ENCODE assay signal across 7 cellular contexts in genomic region chr14:61471297-61471980, GRCh38.
DNase-seq lines count a peak whose midpoint lies in the region; ATAC-seq and TF ChIP-seq lines count a peak whose summit lies in the region.

No MANE protein-coding gene starts in this region.

- no peaks in the 10 kb centered on the region for H3K27me3 Mint-ChIP-seq in IgD-negative memory B cell
- H3K27me3 Mint-ChIP-seq in activated naive CD8-positive, alpha-beta T cell treated with anti-CD3 and anti-CD28 coated beads, Interleukin-2, amount 10 ng/mL, durations not matched to agents 7 days and 5 days: no peaks in the 10 kb centered on the region
- peaks cover 23 to 63% (median 53%) of the 10 kb centered on the region in 3 donors for H3K27me3 Mint-ChIP-seq in immature natural killer cell (ENCODE audit: low read depth in 3 of 3)
- H3K27me3 Mint-ChIP-seq in H9 (ENCODE audit: low read depth): no peaks in the 10 kb centered on the region; the same call in 1 of the 2 replicates

- no peak overlapping the region for H2BK12ac ChIP-seq in H9 (ENCODE audit: insufficient read length, low read depth, low read length)

- H2BK5ac ChIP-seq in H9 (ENCODE audit: insufficient read length, low read length) (no peak overlapping the region), mesendoderm (ENCODE audit: low read length) (no peak overlapping the region)

- H3K9me3 Mint-ChIP-seq in IgD-negative memory B cell (no peaks in the 10 kb centered on the region), immature natural killer cell (no peaks in the 10 kb centered on the region), H9 (no peaks in the 10 kb centered on the region; a peak in 1 of 5 replicates)
- H3K9me3 Mint-ChIP-seq in activated naive CD8-positive, alpha-beta T cell treated with anti-CD3 and anti-CD28 coated beads, Interleukin-2, amount 10 ng/mL, durations not matched to agents 7 days and 5 days: no peaks in the 10 kb centered on the region

- H3K4me2 ChIP-seq in H9 (ENCODE audit: insufficient read depth, insufficient read length, low read length): no peak overlapping the region
- H3K4me2 ChIP-seq in mesendoderm (ENCODE audit: low read length): no peak overlapping the region

- H3K36me3 Mint-ChIP-seq in IgD-negative memory B cell: no peaks in the 10 kb centered on the region
- H3K36me3 Mint-ChIP-seq in activated naive CD8-positive, alpha-beta T cell treated with anti-CD3 and anti-CD28 coated beads, Interleukin-2, amount 10 ng/mL, durations not matched to agents 7 days and 5 days: peaks cover 34% of the 10 kb centered on the region
- peaks cover 21 to 29% (median 26%) of the 10 kb centered on the region in 3 donors for H3K36me3 Mint-ChIP-seq in immature natural killer cell
- H3K36me3 Mint-ChIP-seq in H9 (ENCODE audit: insufficient read depth in 1 of 3, low read depth in 3 of 3): no peaks in the 10 kb centered on the region

- no peak overlapping the region for H3K23ac ChIP-seq in H9 (ENCODE audit: insufficient read length, low read depth, low read length)
- H3K23ac ChIP-seq in mesendoderm (ENCODE audit: low read length): no peak overlapping the region

- no peak overlapping the region for H4K91ac ChIP-seq in H9 (ENCODE audit: insufficient read length, low read depth, low read length)

- H3K4me3 Mint-ChIP-seq in IgD-negative memory B cell (peak overlapping the region; percentile 87 to 98 (median 95)), immature natural killer cell (peak overlapping the region; percentile 72 to 82 (median 80)), H9 (no peak overlapping the region)
- peak overlapping the region; percentile 90 for H3K4me3 Mint-ChIP-seq in activated naive CD8-positive, alpha-beta T cell treated with anti-CD3 and anti-CD28 coated beads, Interleukin-2, amount 10 ng/mL, durations not matched to agents 7 days and 5 days

- H3K79me1 ChIP-seq in H9 (ENCODE audit: insufficient read depth, low read depth, low read length, poor library complexity, severe bottlenecking) (no peaks in the 10 kb centered on the region), mesendoderm (ENCODE audit: low read length) (no peaks in the 10 kb centered on the region)

- H3K9ac ChIP-seq in H9 (ENCODE audit: extremely low read depth, insufficient read length, low read length): no peak overlapping the region
- H3K9ac ChIP-seq in mesendoderm (ENCODE audit: low read length): no peak overlapping the region

- no peak overlapping the region for H3K14ac ChIP-seq in H9 (ENCODE audit: insufficient read depth, low read length)

- no peak overlapping the region for H2AFZ ChIP-seq in H9 (ENCODE audit: low read length)

- H2BK15ac ChIP-seq in H9 (ENCODE audit: low read depth, low read length) (no peak overlapping the region), mesendoderm (replicated peaks; ENCODE audit: low read depth) (no peak overlapping the region)

- WGBS in H9 (ENCODE audit: extremely low coverage, insufficient read length, low lambda C conversion rate): no CpG with 5 or more reads among the region's 7 CpGs
- WGBS in mesendoderm (ENCODE audit: extremely low coverage, insufficient coverage, low lambda C conversion rate): no CpG with 5 or more reads among the region's 7 CpGs

- H3K36me3 ChIP-seq in mesendoderm (ENCODE audit: control insufficient read depth, insufficient read depth, low read length): no peaks in the 10 kb centered on the region

- no peak for TF ChIP-seq CTCF in H9 (conservative IDR thresholded peaks at IDR 0.05)
- no peak for TF ChIP-seq CTCF in omental fat pad (IDR thresholded peaks at IDR 0.05)

- ATAC-seq in activated naive CD8-positive, alpha-beta T cell treated with anti-CD3 and anti-CD28 coated beads, Interleukin-2, amount 10 ng/mL, durations not matched to agents 7 days and 5 days (ENCODE audit: low read depth): no peak
- no peak for ATAC-seq in omental fat pad (ENCODE audit: low FRiP score)

- no peak overlapping the region for H4K5ac ChIP-seq in H9 (ENCODE audit: insufficient read length, low read depth, low read length)
- no peak overlapping the region for H4K5ac ChIP-seq in mesendoderm (ENCODE audit: low read length)

- H3K56ac ChIP-seq in H9 (ENCODE audit: insufficient read length, low read depth, low read length) (no peak overlapping the region), mesendoderm (ENCODE audit: low read length) (no peak overlapping the region)

- H3K4me3 ChIP-seq in mesendoderm (ENCODE audit: low read length): no peak overlapping the region

- H3K4ac ChIP-seq in H9 (ENCODE audit: low read depth, low read length) (no peak overlapping the region), mesendoderm (ENCODE audit: low read depth, low read length) (no peak overlapping the region)

- H3K4me1 ChIP-seq in H9 (ENCODE audit: insufficient read depth, low read length) (peaks cover 10% of the 10 kb centered on the region; the same call in 1 of the 2 replicates), mesendoderm (ENCODE audit: control insufficient read depth, low read depth, low read length) (peaks cover 5% of the 10 kb centered on the region)

- H2AK5ac ChIP-seq in H9 (ENCODE audit: insufficient read length, low read length) (no peak overlapping the region), mesendoderm (ENCODE audit: low read length) (no peak overlapping the region)

- POLR2A ChIA-PET in activated naive CD8-positive, alpha-beta T cell treated with anti-CD3 and anti-CD28 coated beads, Interleukin-2, amount 10 ng/mL, durations not matched to agents 7 days and 5 days (lab: Charles Lee): interaction anchor here (0.6 to 2.3 kb wide), 5 partner anchors 17 to 226 kb away, joined by 3 to 5 read pairs (median 4); partner anchors contain the start of gene HIF1A

- H3K79me2 ChIP-seq in H9 (ENCODE audit: insufficient read depth, low read length) (no peaks in the 10 kb centered on the region), mesendoderm (ENCODE audit: control insufficient read depth, insufficient read depth, low read length) (no peaks in the 10 kb centered on the region)

- H3K4me1 Mint-ChIP-seq in IgD-negative memory B cell: peaks cover 44 to 49% (median 49%) of the 10 kb centered on the region in 3 donors
- H3K4me1 Mint-ChIP-seq in activated naive CD8-positive, alpha-beta T cell treated with anti-CD3 and anti-CD28 coated beads, Interleukin-2, amount 10 ng/mL, durations not matched to agents 7 days and 5 days: peaks cover 82% of the 10 kb centered on the region
- H3K4me1 Mint-ChIP-seq in immature natural killer cell: peaks cover 86 to 100% of the 10 kb centered on the region in 2 donors
- H3K4me1 Mint-ChIP-seq in H9: peaks cover 51 to 53% of the 10 kb centered on the region in 2 experiments

- H3K27ac Mint-ChIP-seq in IgD-negative memory B cell (peak overlapping the region; percentile 79 to 94 (median 94)), immature natural killer cell (peak overlapping the region in 5 of 6 donors; percentile 91 to 97 (median 95)), H9 (peak overlapping the region in 1 of 3 experiments; percentile 95; a peak in 2 of 7 replicates)
- H3K27ac Mint-ChIP-seq in activated naive CD8-positive, alpha-beta T cell treated with anti-CD3 and anti-CD28 coated beads, Interleukin-2, amount 10 ng/mL, durations not matched to agents 7 days and 5 days: peak overlapping the region; percentile 91

- no peak overlapping the region for H3K18ac ChIP-seq in H9 (ENCODE audit: insufficient read length, low read depth, low read length)
- H3K18ac ChIP-seq in mesendoderm (ENCODE audit: low read length): no peak overlapping the region

- H4K8ac ChIP-seq in H9 (replicated peaks; ENCODE audit: insufficient read length, low read depth, low read length) (no peak overlapping the region), mesendoderm (ENCODE audit: low read depth, low read length) (no peak overlapping the region)

- no peaks in the 10 kb centered on the region for H3K9me3 ChIP-seq in H9 (ENCODE audit: control insufficient read depth, low read depth, low read length)

- H3T11ph ChIP-seq in H9 (ENCODE audit: low read length): no peak overlapping the region

- H2BK120ac ChIP-seq in H9 (ENCODE audit: low read depth, low read length, poor library complexity, severe bottlenecking) (no peak overlapping the region), mesendoderm (ENCODE audit: low read depth, low read length) (no peak overlapping the region)

- H3K27me3 ChIP-seq in H9 (ENCODE audit: insufficient read depth, low read length) (no peaks in the 10 kb centered on the region), mesendoderm (ENCODE audit: insufficient read depth, low read length, poor library complexity) (no peaks in the 10 kb centered on the region)

- peak overlapping the region; percentile 69 for H3K27ac ChIP-seq in substantia nigra (ENCODE audit: low read depth, low read length, poor library complexity, severe bottlenecking)
- no peak overlapping the region for H3K27ac ChIP-seq in H9 (ENCODE audit: insufficient read length, low read depth, low read length)
- no peak overlapping the region for H3K27ac ChIP-seq in mesendoderm (ENCODE audit: low read depth, low read length)

- peaks cover 2% of the 10 kb centered on the region for H3K23me2 ChIP-seq in H9 (ENCODE audit: insufficient read length, low read depth, low read length, poor library complexity, severe bottlenecking)

- no peaks in the 10 kb centered on the region for H4K20me1 ChIP-seq in H9 (ENCODE audit: control insufficient read depth, insufficient read depth, insufficient read length)

- DNase-seq in activated naive CD8-positive, alpha-beta T cell treated with anti-CD3 and anti-CD28 coated beads, Interleukin-2, amount 10 ng/mL, durations not matched to agents 7 days and 5 days: no peak
- DNase-seq in immature natural killer cell (peak in 1 of 3 donors; percentile 37), substantia nigra (lab: John Stamatoyannopoulos, UW) (no peak), H9 (no peak), omental fat pad (ENCODE audit: low spot score) (no peak), mesendoderm (no peak)

- no peak overlapping the region for H2BK20ac ChIP-seq in H9 (ENCODE audit: low read depth, low read length, poor library complexity, severe bottlenecking)

Comparison
In these comparisons a context has a peak if more than half of its experiments do, and no peak if none do; other contexts are left out.
1. H3K4me3 Mint-ChIP-seq: peak in IgD-negative memory B cell (4 of 4), activated naive CD8-positive, alpha-beta T cell treated with anti-CD3 and anti-CD28 coated beads, Interleukin-2, amount 10 ng/mL, durations not matched to agents 7 days and 5 days (single experiment) and immature natural killer cell (5 of 5); none in H9 (0 of 2).